Comparison of ENCODE assay signal across 8 cellular contexts in genomic region chr1:223846668-223847007, GRCh38. TPM values are rescaled to one million over a fixed set of nuclear protein-coding genes. Genes with fewer than 3 reads are reported as not detected.
DNase-seq lines count a peak whose midpoint lies in the region; ATAC-seq and TF ChIP-seq lines count a peak whose summit lies in the region.

No MANE protein-coding gene starts in this region.

- H4K20me1 ChIP-seq in MM.1S (ENCODE audit: insufficient read depth, low read length), result 0 out of 2 replicates have a peak, but pooled peaks cover 4% of the 10 kb centered on the region

- 13 to 26% (median 15%) methylated on average over 5 of the region's 5 CpGs for WGBS in adipose tissue, 3 donors

- H3K9me2 ChIP-seq in MM.1S (replicated peaks; ENCODE audit: insufficient read depth, low read length), result no peaks in the 10 kb centered on the region

- peak overlapping the region; percentile 96 for H2AFZ ChIP-seq in MM.1S (ENCODE audit: low read length)

- no peak for TF ChIP-seq CTCF in MM.1S (IDR thresholded peaks at IDR 0.05; ENCODE audit: low read length)

- DNase-seq in NCI-H146 (lab: John Stamatoyannopoulos, UW), result peak; percentile 33
- no peak for DNase-seq in NCI-H146 treated with DMSO at 0.1 percent for 48 hours (lab: John Stamatoyannopoulos, UW; ENCODE audit: unreplicated experiment)
- peak; percentile 17 for DNase-seq in MM.1S
- no peak for DNase-seq in GF-D8 (lab: John Stamatoyannopoulos, UW)

- peaks cover 24% of the 10 kb centered on the region for H3F3A ChIP-seq in MM.1S (ENCODE audit: insufficient read depth, low read length)

- H3K4me3 ChIP-seq in MM.1S (ENCODE audit: low read length) (peak overlapping the region; percentile 80), iPS-15b (ENCODE audit: low read depth, low read length) (peak overlapping the region; percentile 74), skin epidermis (peak overlapping the region; percentile 60 to 92 (median 76))

- H3K9ac ChIP-seq in MM.1S (ENCODE audit: low read length) (peak overlapping the region; percentile 87), iPS-15b (ENCODE audit: low read depth, low read length) (peak overlapping the region; percentile 71)

- peak overlapping the region; percentile 74 for H3K4me2 ChIP-seq in MM.1S (ENCODE audit: low read depth, low read length)

- H3K79me2 ChIP-seq in MM.1S (ENCODE audit: low read length), result peaks cover 38% of the 10 kb centered on the region

- no peaks in the 10 kb centered on the region for H3K9me3 ChIP-seq in MM.1S (replicated peaks; ENCODE audit: insufficient read depth, low read length)
- H3K9me3 ChIP-seq in iPS-15b (ENCODE audit: control insufficient read depth, insufficient read depth, low read length), result no peaks in the 10 kb centered on the region

- no peak for ATAC-seq in HG03095 (IDR thresholded peaks at IDR 0.05; ENCODE audit: unreplicated experiment)

- H3K36me3 ChIP-seq in MM.1S (replicated peaks; ENCODE audit: insufficient read depth, low read length), result no peaks in the 10 kb centered on the region
- H3K36me3 ChIP-seq in iPS-15b (ENCODE audit: control insufficient read depth, insufficient read depth, low read length), result no peaks in the 10 kb centered on the region

- H3K27me3 ChIP-seq in MM.1S (replicated peaks; ENCODE audit: insufficient read depth, low read length) (no peaks in the 10 kb centered on the region), iPS-15b (ENCODE audit: control insufficient read depth, insufficient read depth, low read length) (no peaks in the 10 kb centered on the region)

- peak overlapping the region; percentile 75; the same call in 1 of the 2 replicates for H3K27ac ChIP-seq in MM.1S (ENCODE audit: low read length)
- H3K27ac ChIP-seq in adipose tissue (ENCODE audit: low read depth, low read length), result peak overlapping the region; percentile 94
- H3K27ac ChIP-seq in skin epidermis, result peak overlapping the region; percentile 92 to 100 (median 99)

- H3K4me1 ChIP-seq in MM.1S (ENCODE audit: low read length) (peaks cover 39% of the 10 kb centered on the region), iPS-15b (ENCODE audit: control insufficient read depth, insufficient read depth, low read length) (peaks cover 3% of the 10 kb centered on the region)

RNA-seq across cellular contexts. Expression of gene TP53BP2, which starts 0.9 kb away (rescaled TPM):
- 10 to 100 TPM in 2 of 3 donors, 1 to 10 TPM in 1; 6.4 to 13.9 (median 12.0) TPM for polyA plus RNA-seq in adipose tissue

Comparison
In these comparisons a context has a peak if more than half of its experiments do, and no peak if none do; other contexts are left out.
1. DNase-seq: peak in NCI-H146 (single experiment) and MM.1S (single experiment); none in NCI-H146 treated with DMSO at 0.1 percent for 48 hours (single experiment) and GF-D8 (single experiment).
2. Peak in every context shown above with its lines, with median percentiles within 50 percentile points of each other: H3K27ac ChIP-seq and H3K4me3 ChIP-seq.